12 cellular contexts compared by ENCODE assay signal in the genomic region with DNA sequence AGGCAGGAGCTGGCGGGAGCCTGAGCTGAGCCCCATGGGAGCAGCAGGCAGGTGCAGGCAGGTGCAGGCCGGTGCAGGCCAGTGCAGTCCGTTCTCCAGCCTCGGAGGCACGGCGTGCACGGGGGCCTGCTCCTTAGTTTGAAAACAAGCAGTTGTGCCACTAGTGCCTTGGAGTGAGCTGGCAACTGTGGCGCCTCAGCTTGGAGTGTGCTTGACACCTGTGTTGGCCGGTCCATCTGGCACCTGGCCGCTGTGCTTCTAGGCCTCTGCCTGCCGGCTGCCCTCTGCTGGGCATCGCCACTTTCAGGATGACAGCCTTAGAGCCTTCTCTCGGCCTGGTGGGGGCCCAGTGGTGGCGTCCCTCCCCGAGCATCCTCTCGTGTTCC. TPM values are rescaled to one million over a fixed set of nuclear protein-coding genes. Genes with fewer than 3 reads are reported as not detected.
DNase-seq lines count a peak whose midpoint lies in the region; ATAC-seq and TF ChIP-seq lines count a peak whose summit lies in the region.
"Had no signal": no experiment of that assay in that cellular context is flagged by ENCODE, and none has a peak within 500 bp of the region (broad histone marks: within the 10 kb centered on the region; RNA-seq: fewer than 3 reads in every experiment).

No MANE protein-coding gene starts in this region.

- no peak overlapping the region for H3K27ac ChIP-seq in C4-2B
- H3K27ac ChIP-seq: transverse colon had no signal

- DNase-seq in NCI-H1417 treated with DMSO at 0.1 percent for 48 hours (lab: John Stamatoyannopoulos, UW) (peak; percentile 2), left lobe of liver (ENCODE audit: low spot score) (peak; percentile 89), ecto neural progenitor cell (ENCODE audit: low spot score) (no peak)
- peak; percentile 42 for DNase-seq in activated CD8-positive, alpha-beta memory T cell treated with anti-CD3 and anti-CD28 coated beads, Interleukin-2, amount 50 U/mL, for 48 hours
- DNase-seq in stimulated activated CD8-positive, alpha-beta memory T cell treated with anti-CD3 and anti-CD28 coated beads, Interleukin-4, amount 100 ng/mL, for 48 hours: no peak
- no peak for DNase-seq in activated CD4-positive, alpha-beta T cell treated with anti-CD3 and anti-CD28 coated beads, Interleukin-2, amount 50 U/mL, for 48 hours
- DNase-seq: activated T-cell treated with anti-CD3 and anti-CD28 coated beads, Interleukin-2, amount 50 U/mL, for 1 hour; CD4-positive, CD25-positive, alpha-beta regulatory T cell; NCI-H226; transverse colon had no signal

- peak; percentile 73 for TF ChIP-seq CTCF in C4-2B (conservative IDR thresholded peaks at IDR 0.05)

- ATAC-seq in left lobe of liver (peak; percentile 98), GM18517 (IDR thresholded peaks at IDR 0.05; ENCODE audit: unreplicated experiment) (no peak)

RNA-seq across cellular contexts. Expression of a gene that starts 47.9 kb away (rescaled TPM):
- 29.3 TPM for total RNA-seq in left lobe of liver

Comparison
In these comparisons a context has a peak if more than half of its experiments do, and no peak if none do; other contexts are left out.
1. DNase-seq: peak in NCI-H1417 treated with DMSO at 0.1 percent for 48 hours (single experiment), activated CD8-positive, alpha-beta memory T cell treated with anti-CD3 and anti-CD28 coated beads, Interleukin-2, amount 50 U/mL, for 48 hours (single experiment) and left lobe of liver (single experiment); none in stimulated activated CD8-positive, alpha-beta memory T cell treated with anti-CD3 and anti-CD28 coated beads, Interleukin-4, amount 100 ng/mL, for 48 hours (single experiment), ecto neural progenitor cell (single experiment) and activated CD4-positive, alpha-beta T cell treated with anti-CD3 and anti-CD28 coated beads, Interleukin-2, amount 50 U/mL, for 48 hours (0 of 2).